In genomic region chr2:196260546-196260945, GRCh38 we compare ENCODE assay signal across 11 cellular contexts.
DNase-seq lines count a peak whose midpoint lies in the region; ATAC-seq and TF ChIP-seq lines count a peak whose summit lies in the region.
"Had no signal": no experiment of that assay in that cellular context is flagged by ENCODE, and none has a peak within 500 bp of the region (broad histone marks: within the 10 kb centered on the region; RNA-seq: fewer than 3 reads in every experiment).

No MANE protein-coding gene starts in this region.

- H3F3A ChIP-seq in SU-DHL-6 (ENCODE audit: insufficient read depth): peaks cover 12% of the 10 kb centered on the region; the same call in 1 of the 2 replicates

- peak overlapping the region; percentile 55 to 67 for H3K4me3 Mint-ChIP-seq in effector memory CD8-positive, alpha-beta T cell

- DNase-seq in NCI-H146 treated with DMSO at 0.1 percent for 48 hours (lab: John Stamatoyannopoulos, UW; ENCODE audit: unreplicated experiment) (peak; percentile 31), NCI-H146 (lab: John Stamatoyannopoulos, UW) (no peak), spleen (no peak), dermis blood vessel endothelial cell (no peak), HCEC 1CT (no peak), mesenteric fat pad (ENCODE audit: low spot score) (no peak)
- no peak for DNase-seq in effector memory CD8-positive, alpha-beta T cell
- DNase-seq: NCI-H1436 treated with DMSO at 0.1 percent for 48 hours had no signal

- H3K9me3 ChIP-seq in SU-DHL-6 (ENCODE audit: insufficient read depth, low read length): no peaks in the 10 kb centered on the region
- no peaks in the 10 kb centered on the region for H3K9me3 ChIP-seq in spleen
- H3K9me3 ChIP-seq: right atrium auricular region had no signal

- no peak overlapping the region for H3K27ac ChIP-seq in SU-DHL-6 (ENCODE audit: low read depth, low read length)
- H3K27ac ChIP-seq in spleen: peak overlapping the region in 7 of 8 donors; percentile 45 to 89 (median 58)
- H3K27ac ChIP-seq: 22Rv1, right atrium auricular region had no signal

- intact Hi-C loops in spleen (cut with DNase I; ENCODE audit: low total_unique reads): no loop called here

- no peak for ATAC-seq in effector memory CD8-positive, alpha-beta T cell (replicated peaks)

- peaks cover 5 to 66% (median 38%) of the 10 kb centered on the region in 6 donors for H3K4me1 ChIP-seq in spleen
- H3K4me1 ChIP-seq: right atrium auricular region had no signal

- H2AFZ ChIP-seq in SU-DHL-6 (ENCODE audit: low read depth, low read length, severe bottlenecking): peak overlapping the region; percentile 30

- no peaks in the 10 kb centered on the region for H3K9me2 ChIP-seq in SU-DHL-6 (replicated peaks; ENCODE audit: insufficient read depth, low read length)

- TF ChIP-seq POLR2A in spleen (IDR thresholded peaks at IDR 0.05): no peak

- H3K27ac Mint-ChIP-seq in effector memory CD8-positive, alpha-beta T cell: peak overlapping the region; percentile 81 to 92

- H3K9me3 Mint-ChIP-seq in effector memory CD8-positive, alpha-beta T cell: no peaks in the 10 kb centered on the region

- H3K27me3 ChIP-seq in SU-DHL-6 (ENCODE audit: low read length) (no peaks in the 10 kb centered on the region), spleen (replicated peaks in 1 of 7) (no peaks in the 10 kb centered on the region)
- H3K27me3 ChIP-seq: right atrium auricular region had no signal

- H3K36me3 ChIP-seq in SU-DHL-6 (ENCODE audit: low read length) (no peaks in the 10 kb centered on the region), spleen (peaks cover 0 to 10% (median 0%) of the 10 kb centered on the region in 6 donors)
- H3K36me3 ChIP-seq: right atrium auricular region had no signal

- 65 to 84% (median 71%) methylated on average over 5 of the region's 5 CpGs for WGBS in spleen, 5 donors

- TF ChIP-seq CTCF in SU-DHL-6 (IDR thresholded peaks at IDR 0.05; ENCODE audit: insufficient read depth, low read length, poor library complexity, severe bottlenecking): no peak
- TF ChIP-seq CTCF in spleen (IDR thresholded peaks at IDR 0.05 in 8 of 11, conservative IDR thresholded peaks at IDR 0.05 in 3 of 11): no peak

- peaks cover 26 to 45% of the 10 kb centered on the region in 2 donors for H3K4me1 Mint-ChIP-seq in effector memory CD8-positive, alpha-beta T cell (ENCODE audit: low read depth in 2 of 2)

- H3K4me2 ChIP-seq in SU-DHL-6 (ENCODE audit: low read depth, low read length, poor library complexity, severe bottlenecking): peak overlapping the region; percentile 29

- peaks cover 5% of the 10 kb centered on the region for H3K36me3 Mint-ChIP-seq in effector memory CD8-positive, alpha-beta T cell (ENCODE audit: insufficient read depth)

- H3K4me3 ChIP-seq in SU-DHL-6 (ENCODE audit: insufficient read depth, low read length, poor library complexity, severe bottlenecking): no peak overlapping the region
- peak overlapping the region in 1 of 8 donors; percentile 19 for H3K4me3 ChIP-seq in spleen
- H3K4me3 ChIP-seq: right atrium auricular region had no signal

- H4K20me1 ChIP-seq in SU-DHL-6 (ENCODE audit: low read depth, low read length): no peaks in the 10 kb centered on the region

- H3K27me3 Mint-ChIP-seq in effector memory CD8-positive, alpha-beta T cell: no peaks in the 10 kb centered on the region

- no peaks in the 10 kb centered on the region for H3K79me2 ChIP-seq in SU-DHL-6 (ENCODE audit: insufficient read depth, low read length)

- no peak overlapping the region for H3K9ac ChIP-seq in SU-DHL-6 (ENCODE audit: low read length)
